1 cellular context compared by ENCODE assay signal in the genomic region with DNA sequence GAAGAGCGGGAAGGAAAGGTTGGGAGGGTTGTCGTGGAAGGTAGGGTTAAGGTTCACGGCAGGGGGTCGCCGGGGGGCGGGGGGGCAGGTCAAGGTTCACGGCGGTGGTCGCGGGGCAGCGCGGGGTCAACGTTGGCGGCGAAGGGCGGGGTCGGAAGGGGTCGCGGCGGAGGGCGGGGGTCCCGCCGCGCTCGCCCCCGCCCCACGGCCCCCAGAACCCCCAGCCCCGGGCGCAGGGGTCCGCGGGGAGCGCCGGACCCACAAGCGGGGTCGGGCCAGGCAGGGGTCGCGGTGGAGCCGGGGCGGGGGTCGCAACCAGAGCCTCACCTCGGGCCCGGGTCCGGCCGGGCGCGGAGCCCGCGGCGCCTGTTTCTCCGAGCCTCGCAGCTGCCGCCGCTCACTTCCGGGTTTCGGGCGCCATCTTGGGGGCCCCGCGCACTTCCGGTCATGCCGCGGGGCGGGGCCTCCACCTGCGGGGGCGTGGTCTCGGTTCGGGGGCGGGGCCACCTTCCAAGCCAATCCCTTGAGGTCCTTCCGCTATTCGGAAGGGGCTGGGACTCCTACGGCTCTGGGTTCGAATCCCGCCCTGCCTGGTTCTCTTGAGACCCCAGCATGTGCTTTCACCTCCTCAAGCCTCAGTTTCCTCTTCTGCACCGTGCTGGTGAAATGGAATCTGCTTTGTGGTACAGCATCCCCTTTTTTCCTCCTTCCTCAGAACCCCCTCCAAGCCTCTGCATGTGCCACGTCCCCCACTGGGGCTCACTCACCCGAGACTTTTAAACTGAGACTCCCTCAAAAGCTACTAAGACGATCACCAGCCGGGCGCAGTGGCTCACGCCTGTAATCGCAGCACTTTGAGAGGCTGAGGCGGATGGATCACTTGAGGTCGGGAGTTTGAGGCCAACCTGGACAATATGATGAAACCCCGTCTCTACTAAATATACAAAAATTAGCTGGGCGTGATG.
TF ChIP-seq lines count a peak whose summit lies in the region.

A gene with protein sequence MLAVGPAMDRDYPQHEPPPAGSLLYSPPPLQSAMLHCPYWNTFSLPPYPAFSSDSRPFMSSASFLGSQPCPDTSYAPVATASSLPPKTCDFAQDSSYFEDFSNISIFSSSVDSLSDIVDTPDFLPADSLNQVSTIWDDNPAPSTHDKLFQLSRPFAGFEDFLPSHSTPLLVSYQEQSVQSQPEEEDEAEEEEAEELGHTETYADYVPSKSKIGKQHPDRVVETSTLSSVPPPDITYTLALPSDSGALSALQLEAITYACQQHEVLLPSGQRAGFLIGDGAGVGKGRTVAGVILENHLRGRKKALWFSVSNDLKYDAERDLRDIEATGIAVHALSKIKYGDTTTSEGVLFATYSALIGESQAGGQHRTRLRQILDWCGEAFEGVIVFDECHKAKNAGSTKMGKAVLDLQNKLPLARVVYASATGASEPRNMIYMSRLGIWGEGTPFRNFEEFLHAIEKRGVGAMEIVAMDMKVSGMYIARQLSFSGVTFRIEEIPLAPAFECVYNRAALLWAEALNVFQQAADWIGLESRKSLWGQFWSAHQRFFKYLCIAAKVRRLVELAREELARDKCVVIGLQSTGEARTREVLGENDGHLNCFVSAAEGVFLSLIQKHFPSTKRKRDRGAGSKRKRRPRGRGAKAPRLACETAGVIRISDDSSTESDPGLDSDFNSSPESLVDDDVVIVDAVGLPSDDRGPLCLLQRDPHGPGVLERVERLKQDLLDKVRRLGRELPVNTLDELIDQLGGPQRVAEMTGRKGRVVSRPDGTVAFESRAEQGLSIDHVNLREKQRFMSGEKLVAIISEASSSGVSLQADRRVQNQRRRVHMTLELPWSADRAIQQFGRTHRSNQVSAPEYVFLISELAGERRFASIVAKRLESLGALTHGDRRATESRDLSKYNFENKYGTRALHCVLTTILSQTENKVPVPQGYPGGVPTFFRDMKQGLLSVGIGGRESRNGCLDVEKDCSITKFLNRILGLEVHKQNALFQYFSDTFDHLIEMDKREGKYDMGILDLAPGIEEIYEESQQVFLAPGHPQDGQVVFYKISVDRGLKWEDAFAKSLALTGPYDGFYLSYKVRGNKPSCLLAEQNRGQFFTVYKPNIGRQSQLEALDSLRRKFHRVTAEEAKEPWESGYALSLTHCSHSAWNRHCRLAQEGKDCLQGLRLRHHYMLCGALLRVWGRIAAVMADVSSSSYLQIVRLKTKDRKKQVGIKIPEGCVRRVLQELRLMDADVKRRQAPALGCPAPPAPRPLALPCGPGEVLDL (N-terminal part only) (minus strand): TSS at position 424 of the 965 bp plus-strand sequence. CDS start 19,992 bp downstream, outside the sequence.

TF ChIP-seq in SK-N-SH, 30 proteins besides CTCF, POLR2A, EP300 and RAD21 (continued from another document):
- TF ChIP-seq TAF1 (IDR thresholded peaks at IDR 0.05; ENCODE audit: borderline replicate concordance, low read depth, low read length) (peak; percentile 99), MXI1 (IDR thresholded peaks at IDR 0.05; ENCODE audit: low read depth, low read length) (peak; percentile 79), POLR2AphosphoS5 (IDR thresholded peaks at IDR 0.05; ENCODE audit: low read depth, low read length) (peak; percentile 82), MEF2A (IDR thresholded peaks at IDR 0.05; ENCODE audit: borderline replicate concordance, low read depth) (no peak), JUND (IDR thresholded peaks at IDR 0.05) (no peak), EZH2phosphoT487 (IDR thresholded peaks at IDR 0.05; ENCODE audit: borderline replicate concordance, low read depth) (no peak), CHD2 (IDR thresholded peaks at IDR 0.05; ENCODE audit: low read length, partially characterized antibody) (peak; percentile 53), NFIC (IDR thresholded peaks at IDR 0.05; ENCODE audit: borderline replicate concordance) (no peak), IRF3 (IDR thresholded peaks at IDR 0.05; ENCODE audit: low read depth, low read length) (no peak), GABPA (IDR thresholded peaks at IDR 0.05; ENCODE audit: low read depth) (peak; percentile 78), YY1 (IDR thresholded peaks at IDR 0.05; ENCODE audit: low read depth) (peak; percentile 94), FOXM1 (IDR thresholded peaks at IDR 0.05; ENCODE audit: low read depth) (no peak), FOSL2 (IDR thresholded peaks at IDR 0.05; ENCODE audit: borderline replicate concordance, low read depth) (no peak), NRF1 (IDR thresholded peaks at IDR 0.05; ENCODE audit: low read depth, low read length) (no peak), RCOR1 (IDR thresholded peaks at IDR 0.05; ENCODE audit: low read length) (peak; percentile 67; the same call in 1 of the 2 replicates), SMC3 (IDR thresholded peaks at IDR 0.05; ENCODE audit: low read depth, low read length) (no peak), USF1 (IDR thresholded peaks at IDR 0.05; ENCODE audit: borderline replicate concordance, low read depth) (peak; percentile 79), RFX5 (IDR thresholded peaks at IDR 0.05; ENCODE audit: low read length) (no peak), GATA2 (CRISPR knock-in tag; IDR thresholded peaks at IDR 0.05) (no peak), ELF1 (IDR thresholded peaks at IDR 0.05) (peak; percentile 97), FOXJ3 (CRISPR knock-in tag; IDR thresholded peaks at IDR 0.05) (no peak), RXRA (IDR thresholded peaks at IDR 0.05; ENCODE audit: borderline replicate concordance, low read depth) (no peak), PBX3 (IDR thresholded peaks at IDR 0.05) (no peak), MAX (IDR thresholded peaks at IDR 0.05; ENCODE audit: low read depth) (peak; percentile 73), SIN3A (IDR thresholded peaks at IDR 0.05; ENCODE audit: borderline replicate concordance, low read depth, low read length) (peak; percentile 73; the same call in 1 of the 2 replicates), TCF12 (IDR thresholded peaks at IDR 0.05) (no peak; the same call in 1 of the 2 replicates)
- TF ChIP-seq, protein P1, sequence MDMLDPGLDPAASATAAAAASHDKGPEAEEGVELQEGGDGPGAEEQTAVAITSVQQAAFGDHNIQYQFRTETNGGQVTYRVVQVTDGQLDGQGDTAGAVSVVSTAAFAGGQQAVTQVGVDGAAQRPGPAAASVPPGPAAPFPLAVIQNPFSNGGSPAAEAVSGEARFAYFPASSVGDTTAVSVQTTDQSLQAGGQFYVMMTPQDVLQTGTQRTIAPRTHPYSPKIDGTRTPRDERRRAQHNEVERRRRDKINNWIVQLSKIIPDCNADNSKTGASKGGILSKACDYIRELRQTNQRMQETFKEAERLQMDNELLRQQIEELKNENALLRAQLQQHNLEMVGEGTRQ (IDR thresholded peaks at IDR 0.05; ENCODE audit: borderline replicate concordance, low read depth, low read length): peak; percentile 27; the same call in 1 of the 2 replicates
- TF ChIP-seq, protein P2, sequence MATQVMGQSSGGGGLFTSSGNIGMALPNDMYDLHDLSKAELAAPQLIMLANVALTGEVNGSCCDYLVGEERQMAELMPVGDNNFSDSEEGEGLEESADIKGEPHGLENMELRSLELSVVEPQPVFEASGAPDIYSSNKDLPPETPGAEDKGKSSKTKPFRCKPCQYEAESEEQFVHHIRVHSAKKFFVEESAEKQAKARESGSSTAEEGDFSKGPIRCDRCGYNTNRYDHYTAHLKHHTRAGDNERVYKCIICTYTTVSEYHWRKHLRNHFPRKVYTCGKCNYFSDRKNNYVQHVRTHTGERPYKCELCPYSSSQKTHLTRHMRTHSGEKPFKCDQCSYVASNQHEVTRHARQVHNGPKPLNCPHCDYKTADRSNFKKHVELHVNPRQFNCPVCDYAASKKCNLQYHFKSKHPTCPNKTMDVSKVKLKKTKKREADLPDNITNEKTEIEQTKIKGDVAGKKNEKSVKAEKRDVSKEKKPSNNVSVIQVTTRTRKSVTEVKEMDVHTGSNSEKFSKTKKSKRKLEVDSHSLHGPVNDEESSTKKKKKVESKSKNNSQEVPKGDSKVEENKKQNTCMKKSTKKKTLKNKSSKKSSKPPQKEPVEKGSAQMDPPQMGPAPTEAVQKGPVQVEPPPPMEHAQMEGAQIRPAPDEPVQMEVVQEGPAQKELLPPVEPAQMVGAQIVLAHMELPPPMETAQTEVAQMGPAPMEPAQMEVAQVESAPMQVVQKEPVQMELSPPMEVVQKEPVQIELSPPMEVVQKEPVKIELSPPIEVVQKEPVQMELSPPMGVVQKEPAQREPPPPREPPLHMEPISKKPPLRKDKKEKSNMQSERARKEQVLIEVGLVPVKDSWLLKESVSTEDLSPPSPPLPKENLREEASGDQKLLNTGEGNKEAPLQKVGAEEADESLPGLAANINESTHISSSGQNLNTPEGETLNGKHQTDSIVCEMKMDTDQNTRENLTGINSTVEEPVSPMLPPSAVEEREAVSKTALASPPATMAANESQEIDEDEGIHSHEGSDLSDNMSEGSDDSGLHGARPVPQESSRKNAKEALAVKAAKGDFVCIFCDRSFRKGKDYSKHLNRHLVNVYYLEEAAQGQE (IDR thresholded peaks at IDR 0.05; ENCODE audit: low read depth, low read length): peak; percentile 64
- TF ChIP-seq, protein P3, sequence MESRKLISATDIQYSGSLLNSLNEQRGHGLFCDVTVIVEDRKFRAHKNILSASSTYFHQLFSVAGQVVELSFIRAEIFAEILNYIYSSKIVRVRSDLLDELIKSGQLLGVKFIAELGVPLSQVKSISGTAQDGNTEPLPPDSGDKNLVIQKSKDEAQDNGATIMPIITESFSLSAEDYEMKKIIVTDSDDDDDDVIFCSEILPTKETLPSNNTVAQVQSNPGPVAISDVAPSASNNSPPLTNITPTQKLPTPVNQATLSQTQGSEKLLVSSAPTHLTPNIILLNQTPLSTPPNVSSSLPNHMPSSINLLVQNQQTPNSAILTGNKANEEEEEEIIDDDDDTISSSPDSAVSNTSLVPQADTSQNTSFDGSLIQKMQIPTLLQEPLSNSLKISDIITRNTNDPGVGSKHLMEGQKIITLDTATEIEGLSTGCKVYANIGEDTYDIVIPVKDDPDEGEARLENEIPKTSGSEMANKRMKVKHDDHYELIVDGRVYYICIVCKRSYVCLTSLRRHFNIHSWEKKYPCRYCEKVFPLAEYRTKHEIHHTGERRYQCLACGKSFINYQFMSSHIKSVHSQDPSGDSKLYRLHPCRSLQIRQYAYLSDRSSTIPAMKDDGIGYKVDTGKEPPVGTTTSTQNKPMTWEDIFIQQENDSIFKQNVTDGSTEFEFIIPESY (IDR thresholded peaks at IDR 0.05; ENCODE audit: borderline replicate concordance, low read depth): no peak
